Comparison of ENCODE assay signal across 1 cellular context in genomic region chr7:130642383-130642782, GRCh38.
TF ChIP-seq lines count a peak whose summit lies in the region.

No MANE protein-coding gene starts in this region.

TF ChIP-seq in IMR-90, 13 proteins besides CTCF, POLR2A, EP300 and RAD21 (continued from another document):
- TF ChIP-seq MAFK (IDR thresholded peaks at IDR 0.05; ENCODE audit: low read depth, low read length), result peak; percentile 67
- TF ChIP-seq ELK1 (IDR thresholded peaks at IDR 0.05; ENCODE audit: borderline replicate concordance, low read depth, low read length), result no peak
- no peak for TF ChIP-seq USF2 (IDR thresholded peaks at IDR 0.05; ENCODE audit: low read depth, low read length)
- TF ChIP-seq FOS (IDR thresholded peaks at IDR 0.05; ENCODE audit: low read depth, low read length), result no peak
- no peak for TF ChIP-seq CEBPB (IDR thresholded peaks at IDR 0.05; ENCODE audit: low read depth, low read length)
- TF ChIP-seq MXI1 (IDR thresholded peaks at IDR 0.05; ENCODE audit: borderline replicate concordance, low read depth, low read length), result no peak
